17 cellular contexts compared by ENCODE assay signal in the genomic region with DNA sequence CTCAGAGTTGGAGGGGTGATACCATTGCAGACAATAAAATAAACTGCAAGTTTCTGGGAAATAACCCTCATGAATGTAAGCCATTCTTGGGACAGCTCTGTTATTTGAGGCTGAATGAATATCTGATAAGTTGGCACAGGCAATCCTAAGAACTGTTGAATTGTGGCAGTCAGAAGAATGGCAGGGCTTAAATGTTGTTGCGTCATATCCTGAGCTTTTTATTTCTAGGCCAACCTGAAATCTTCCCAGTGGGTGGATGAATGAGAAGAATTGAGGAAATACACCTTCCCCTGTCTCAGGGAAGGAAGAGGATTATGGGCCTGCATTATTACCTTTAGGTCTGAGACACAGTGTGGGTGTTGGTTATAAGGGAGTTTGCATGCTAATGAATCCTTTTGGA.
DNase-seq lines count a peak whose midpoint lies in the region; ATAC-seq and TF ChIP-seq lines count a peak whose summit lies in the region.
"Had no signal": no experiment of that assay in that cellular context is flagged by ENCODE, and none has a peak within 500 bp of the region (broad histone marks: within the 10 kb centered on the region; RNA-seq: fewer than 3 reads in every experiment).

No MANE protein-coding gene starts in this region.

- no peak for ATAC-seq in gastrocnemius medialis
- ATAC-seq in activated T-helper 17 cell treated with anti-CD3 and anti-CD28 coated beads, Interleukin-2, amount 50 U/mL, for 72 hours (replicated peaks), result no peak
- ATAC-seq in HG03097 (IDR thresholded peaks at IDR 0.05; ENCODE audit: low FRiP score, unreplicated experiment), result no peak
- ATAC-seq: foreskin keratinocyte had no signal

- no peaks in the 10 kb centered on the region for H3K9me3 Mint-ChIP-seq in activated T-helper 17 cell treated with anti-CD3 and anti-CD28 coated beads, Interleukin-2, amount 50 U/mL, for 72 hours
- H3K9me3 Mint-ChIP-seq: activated naive CD4-positive, alpha-beta T cell treated with anti-CD3 and anti-CD28 coated beads, Interleukin-2, amount 10 ng/mL, durations not matched to agents 7 days and 5 days; CD4-positive, CD25-positive, alpha-beta regulatory T cell; T-helper 2 cell treated with Interferon-gamma antibody and Interleukin-4, amounts not matched to agents 5 μg/mL and 100 μg/mL, for 36 hours had no signal

- no peaks in the 10 kb centered on the region for H3K36me3 Mint-ChIP-seq in activated T-helper 17 cell treated with anti-CD3 and anti-CD28 coated beads, Interleukin-2, amount 50 U/mL, for 72 hours (ENCODE audit: low read depth)
- H3K36me3 Mint-ChIP-seq: activated naive CD4-positive, alpha-beta T cell treated with anti-CD3 and anti-CD28 coated beads, Interleukin-2, amount 10 ng/mL, durations not matched to agents 7 days and 5 days; CD4-positive, CD25-positive, alpha-beta regulatory T cell had no signal

- peak overlapping the region; percentile 89 to 95 (median 91) for H3K27ac ChIP-seq in gastrocnemius medialis
- H3K27ac ChIP-seq: skin epidermis had no signal

- peaks cover 38 to 48% of the 10 kb centered on the region in 2 donors for H3K4me1 ChIP-seq in gastrocnemius medialis

- TF ChIP-seq CTCF in fibroblast of pulmonary artery (IDR thresholded peaks at IDR 0.05; ENCODE audit: low read length, missing control alignments), result no peak
- TF ChIP-seq CTCF in gastrocnemius medialis (IDR thresholded peaks at IDR 0.05 in 4 of 5, conservative IDR thresholded peaks at IDR 0.05 in 1 of 5), result no peak

- H3K27me3 Mint-ChIP-seq in activated T-helper 17 cell treated with anti-CD3 and anti-CD28 coated beads, Interleukin-2, amount 50 U/mL, for 72 hours, result peaks cover 11% of the 10 kb centered on the region

- H3K4me3 ChIP-seq in fibroblast of pulmonary artery (replicated peaks; ENCODE audit: low read depth, low read length), result no peak overlapping the region
- no peak overlapping the region for H3K4me3 ChIP-seq in gastrocnemius medialis
- H3K4me3 ChIP-seq: skin epidermis, upper lobe of left lung had no signal

- H3K27me3 ChIP-seq in gastrocnemius medialis, result no peaks in the 10 kb centered on the region
- H3K27me3 ChIP-seq: foreskin keratinocyte, upper lobe of left lung had no signal

- no peak overlapping the region for H3K4me3 Mint-ChIP-seq in activated T-helper 17 cell treated with anti-CD3 and anti-CD28 coated beads, Interleukin-2, amount 50 U/mL, for 72 hours
- H3K4me3 Mint-ChIP-seq: activated CD4-positive, alpha-beta T cell treated with anti-CD3 and anti-CD28 coated beads for 36 hours; activated naive CD4-positive, alpha-beta T cell treated with anti-CD3 and anti-CD28 coated beads, Interleukin-2, amount 10 ng/mL, durations not matched to agents 7 days and 5 days; CD4-positive, CD25-positive, alpha-beta regulatory T cell; T-helper 2 cell treated with Interferon-gamma antibody and Interleukin-4, amounts not matched to agents 5 μg/mL and 100 μg/mL, for 36 hours had no signal

- in situ Hi-C loops in SK-MEL-5 (cut with HindIII; ENCODE audit: low pct_unique_long_range_greater_than_20kb, low sequenced_read_pairs), result no loop called here
- in situ Hi-C loops in gastrocnemius medialis (cut with MboI; ENCODE audit: low sequenced_read_pairs in 4 of 4), result no loop called here

- no peaks in the 10 kb centered on the region for H3K4me1 Mint-ChIP-seq in activated T-helper 17 cell treated with anti-CD3 and anti-CD28 coated beads, Interleukin-2, amount 50 U/mL, for 72 hours
- H3K4me1 Mint-ChIP-seq: activated CD4-positive, alpha-beta T cell treated with anti-CD3 and anti-CD28 coated beads for 36 hours; activated naive CD4-positive, alpha-beta T cell treated with anti-CD3 and anti-CD28 coated beads, Interleukin-2, amount 10 ng/mL, durations not matched to agents 7 days and 5 days; CD4-positive, CD25-positive, alpha-beta regulatory T cell had no signal

- intact Hi-C loops in gastrocnemius medialis (cut with DNase I; ENCODE audit: low total_unique reads), result loop anchor here (2.0 to 5.0 kb wide), 6 partner anchors 43 to 397 kb away; a partner anchor contains a TSS

- no peaks in the 10 kb centered on the region for H3K9me3 ChIP-seq in gastrocnemius medialis
- H3K9me3 ChIP-seq: upper lobe of left lung had no signal

- H3K27ac Mint-ChIP-seq in activated T-helper 17 cell treated with anti-CD3 and anti-CD28 coated beads, Interleukin-2, amount 50 U/mL, for 72 hours, result no peak overlapping the region
- H3K27ac Mint-ChIP-seq: activated CD4-positive, alpha-beta T cell treated with anti-CD3 and anti-CD28 coated beads for 36 hours; activated naive CD4-positive, alpha-beta T cell treated with anti-CD3 and anti-CD28 coated beads, Interleukin-2, amount 10 ng/mL, durations not matched to agents 7 days and 5 days; CD4-positive, CD25-positive, alpha-beta regulatory T cell; T-helper 2 cell treated with Interferon-gamma antibody and Interleukin-4, amounts not matched to agents 5 μg/mL and 100 μg/mL, for 36 hours had no signal

- TF ChIP-seq POLR2A in gastrocnemius medialis (IDR thresholded peaks at IDR 0.05), result no peak

- H3K36me3 ChIP-seq in gastrocnemius medialis, result no peaks in the 10 kb centered on the region
- H3K36me3 ChIP-seq: upper lobe of left lung had no signal

- peak; percentile 14 for DNase-seq in SKM-1 treated with dmso at 0.1 percent for 144 hours (lab: John Stamatoyannopoulos, UW; ENCODE audit: unreplicated experiment)
- DNase-seq in SKM-1 (lab: John Stamatoyannopoulos, UW; ENCODE audit: unreplicated experiment), result no peak
- DNase-seq in SK-MEL-5 (ENCODE audit: low read depth, low spot score), result peak; percentile 43
- peak; percentile 33 for DNase-seq in fibroblast of pulmonary artery (ENCODE audit: low read depth)
- no peak for DNase-seq in gastrocnemius medialis
- DNase-seq in activated effector memory CD4-positive, alpha-beta T cell treated with Interleukin-2 at 50 U/mL for 16 hours, result no peak
- DNase-seq: activated CD4-positive, alpha-beta T cell treated with anti-CD3 and anti-CD28 coated beads for 36 hours; activated CD8-positive, alpha-beta memory T cell treated with anti-CD3 and anti-CD28 coated beads, Interleukin-2, amount 50 U/mL, for 48 hours; activated naive CD4-positive, alpha-beta T cell treated with anti-CD3 and anti-CD28 coated beads, Interleukin-2, amount 10 ng/mL, durations not matched to agents 7 days and 5 days; CD4-positive, CD25-positive, alpha-beta regulatory T cell; effector CD4-positive, alpha-beta T cell; upper lobe of left lung had no signal

Comparison
In these comparisons a context has a peak if more than half of its experiments do, and no peak if none do; other contexts are left out.
1. DNase-seq: peak in SKM-1 treated with dmso at 0.1 percent for 144 hours (single experiment), SK-MEL-5 (single experiment) and fibroblast of pulmonary artery (single experiment); none in SKM-1 (single experiment), gastrocnemius medialis (0 of 2) and activated effector memory CD4-positive, alpha-beta T cell treated with Interleukin-2 at 50 U/mL for 16 hours (single experiment).